ENCODE assay signal across 9 cellular contexts in the genomic region with DNA sequence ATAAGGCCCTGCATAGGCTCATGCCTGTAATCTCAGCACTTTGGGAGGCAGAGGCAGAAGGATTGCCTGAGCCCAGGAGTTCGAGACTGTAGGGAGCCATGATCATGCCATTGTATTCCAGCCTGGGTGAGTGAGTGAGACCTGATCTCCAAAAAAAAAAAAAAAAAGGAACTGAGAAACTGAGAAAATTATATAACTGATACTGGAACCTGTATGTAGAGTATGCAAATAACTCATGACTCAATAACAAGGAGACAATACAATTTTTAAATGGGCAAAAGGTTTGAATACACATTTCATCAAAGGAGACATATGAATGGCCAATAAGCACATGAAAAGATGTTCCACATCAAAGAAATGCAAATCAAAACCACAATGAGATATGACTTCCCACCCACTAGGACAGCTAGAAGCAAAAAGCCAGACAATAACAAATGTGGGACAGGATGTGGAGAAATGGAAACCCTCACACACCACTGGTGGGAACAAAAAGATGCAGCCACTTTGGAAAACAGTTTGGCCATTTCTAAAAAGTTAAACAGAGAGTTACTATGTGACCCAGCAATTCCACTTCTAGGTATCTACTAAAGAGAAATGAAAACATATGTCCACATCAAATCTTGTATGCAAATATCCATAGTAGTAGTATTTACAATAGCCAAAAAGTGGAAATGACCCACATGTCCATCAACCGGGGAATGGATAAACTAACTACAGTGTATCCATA.
DNase-seq lines count a peak whose midpoint lies in the region; ATAC-seq, FAIRE-seq and TF ChIP-seq lines count a peak whose summit lies in the region.
"Had no signal": no experiment of that assay in that cellular context is flagged by ENCODE, and none has a peak within 500 bp of the region (broad histone marks: within the 10 kb centered on the region; RNA-seq: fewer than 3 reads in every experiment).

No MANE protein-coding gene starts in this region.

- no peaks in the 10 kb centered on the region for H4K20me1 ChIP-seq in KMS-11 (ENCODE audit: insufficient read depth)

- no peaks in the 10 kb centered on the region for H3K27me3 ChIP-seq in KMS-11 (ENCODE audit: insufficient read depth, low read depth)

- no peak for FAIRE-seq in urothelium cell line (lab: Jason Lieb, UNC)

- TF ChIP-seq CTCF in KMS-11 (conservative IDR thresholded peaks at IDR 0.05; ENCODE audit: low read depth, low read length): no peak

- DNase-seq in effector memory CD8-positive, alpha-beta T cell: no peak
- no peak for DNase-seq in urothelium cell line (ENCODE audit: low spot score)
- DNase-seq in GM19240 (ENCODE audit: insufficient read length, low spot score): no peak
- DNase-seq in NCI-H1417 treated with DMSO at 0.1 percent for 48 hours (lab: John Stamatoyannopoulos, UW): no peak
- DNase-seq in cerebellar cortex (ENCODE audit: low spot score): no peak
- DNase-seq: activated CD4-positive, alpha-beta T cell treated with anti-CD3 and anti-CD28 coated beads, Interleukin-2, amount 50 U/mL, for 4 hours had no signal

- peaks cover 53% of the 10 kb centered on the region for H3K36me3 Mint-ChIP-seq in effector memory CD8-positive, alpha-beta T cell (ENCODE audit: insufficient read depth)

- no peaks in the 10 kb centered on the region for H3K27me3 Mint-ChIP-seq in effector memory CD8-positive, alpha-beta T cell

- H3K4me3 ChIP-seq in KMS-11 (IDR thresholded peaks at IDR 0.05; ENCODE audit: insufficient read depth, low read depth, low read length): no peak overlapping the region

- peak overlapping the region; percentile 42 for H3K4me2 ChIP-seq in KMS-11

- H2AFZ ChIP-seq in KMS-11 (ENCODE audit: low read depth): no peak overlapping the region

- H3K27ac ChIP-seq in KMS-11: peak overlapping the region; percentile 22; the same call in 1 of the 2 replicates

- no peak overlapping the region for H3K9ac ChIP-seq in KMS-11

- peaks cover 71 to 76% of the 10 kb centered on the region in 2 donors for H3K4me1 Mint-ChIP-seq in effector memory CD8-positive, alpha-beta T cell (ENCODE audit: low read depth in 2 of 2)

- peaks cover 5% of the 10 kb centered on the region; the same call in 1 of the 2 replicates for H3K79me2 ChIP-seq in KMS-11 (ENCODE audit: insufficient read depth, low read depth)

- H3K4me1 ChIP-seq in KMS-11 (ENCODE audit: low read depth, poor library complexity, severe bottlenecking): peaks cover 26% of the 10 kb centered on the region

- no peaks in the 10 kb centered on the region for H3K9me3 Mint-ChIP-seq in effector memory CD8-positive, alpha-beta T cell

- H3K36me3 ChIP-seq in KMS-11 (ENCODE audit: insufficient read depth): no peaks in the 10 kb centered on the region

- H3K27ac Mint-ChIP-seq in effector memory CD8-positive, alpha-beta T cell: peak overlapping the region; percentile 87 to 89

- peak overlapping the region; percentile 39 to 59 for H3K4me3 Mint-ChIP-seq in effector memory CD8-positive, alpha-beta T cell

- ATAC-seq in GM18520 (IDR thresholded peaks at IDR 0.05; ENCODE audit: unreplicated experiment) (peak; percentile 77), GM21825 (IDR thresholded peaks at IDR 0.05; ENCODE audit: unreplicated experiment) (peak; percentile 55)
- peak; percentile 86 for ATAC-seq in effector memory CD8-positive, alpha-beta T cell (replicated peaks)
